24 cellular contexts compared by ENCODE assay signal in the genomic region with DNA sequence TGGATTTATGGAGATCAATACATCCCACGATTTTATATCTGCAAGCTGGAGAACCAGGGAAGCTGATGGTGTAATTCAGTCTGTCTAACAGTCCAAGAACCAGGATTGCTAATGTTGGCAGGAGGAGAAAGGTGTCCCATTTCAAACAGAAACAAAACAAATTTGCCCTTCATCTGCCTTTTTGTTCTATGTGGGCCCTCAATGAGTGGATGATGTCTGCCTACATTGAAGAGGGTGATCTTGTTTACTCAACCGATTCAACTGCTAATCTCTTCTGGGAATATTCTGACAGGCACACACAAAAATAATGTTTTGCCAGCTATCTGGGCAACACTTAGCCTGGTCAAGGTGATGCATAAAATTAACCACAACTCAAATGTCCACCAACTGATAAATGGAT.
"Had no signal": no experiment of that assay in that cellular context is flagged by ENCODE, and none has a peak within 500 bp of the region (broad histone marks: within the 10 kb centered on the region; RNA-seq: fewer than 3 reads in every experiment).

No MANE protein-coding gene starts in this region.

- H3K9me3 ChIP-seq: lower lobe of right lung, ovary, psoas muscle, tibial nerve, uterus had no signal

- H3K9me3 Mint-ChIP-seq: endodermal cell; stimulated activated naive CD8-positive, alpha-beta T cell treated with anti-CD3 and anti-CD28 coated beads, Interleukin-15, Interleukin-2, amounts not matched to agents 100 ng/mL and 50 ng/mL, for 24 hours had no signal

- H3K27me3 ChIP-seq: brain microvascular endothelial cell, dorsolateral prefrontal cortex, hepatocyte, ovary, tibial nerve, uterus had no signal

- H3K27ac ChIP-seq: brain microvascular endothelial cell, dorsolateral prefrontal cortex, epithelial cell of prostate, hepatocyte, lower lobe of right lung, ovary, psoas muscle, skin epidermis, tibial nerve, uterus, WERI-Rb-1 had no signal

- H3K36me3 ChIP-seq: brain microvascular endothelial cell, lower lobe of right lung, ovary, tibial nerve, uterus, WERI-Rb-1 had no signal

- DNase-seq: activated CD4-positive, alpha-beta T cell treated with anti-CD3 and anti-CD28 coated beads for 1 hour; activated CD4-positive, alpha-beta T cell treated with anti-CD3 and anti-CD28 coated beads, Interleukin-2, amount 50 U/mL, for 4 hours; activated effector memory CD4-positive, alpha-beta T cell treated with anti-CD3 and anti-CD28 coated beads, Interleukin-2, amount 50 U/mL, for 16 hours; activated naive CD4-positive, alpha-beta T cell treated with anti-CD3 and anti-CD28 coated beads, Interleukin-2, amount 50 U/mL, for 16 hours; activated T-cell treated with anti-CD3 and anti-CD28 coated beads, Interleukin-2, amount 50 U/mL, for 72 hours; aorta; brain microvascular endothelial cell; central memory CD4-positive, alpha-beta T cell; dorsolateral prefrontal cortex; endodermal cell; foreskin fibroblast; lower lobe of right lung; naive thymus-derived CD8-positive, alpha-beta T cell; ovary; psoas muscle; right cardiac atrium; stimulated activated CD4-positive, alpha-beta T cell treated with anti-CD3 and anti-CD28 coated beads, Interleukin-2, amount 100 ng/mL, for 48 hours; uterus; WERI-Rb-1 had no signal

- H3K4me1 Mint-ChIP-seq: endodermal cell; naive thymus-derived CD8-positive, alpha-beta T cell had no signal

- H3K4me1 ChIP-seq: lower lobe of right lung, psoas muscle, tibial nerve, uterus had no signal

- H3K4me3 ChIP-seq: dorsolateral prefrontal cortex, hepatocyte, lower lobe of right lung, ovary, psoas muscle, skin epidermis, tibial nerve, uterus had no signal

- H3K27ac Mint-ChIP-seq: activated T-cell treated with anti-CD3 and anti-CD28 coated beads, Interleukin-2, amount 50 U/mL, for 72 hours; endodermal cell; naive thymus-derived CD8-positive, alpha-beta T cell; stimulated activated naive CD8-positive, alpha-beta T cell treated with anti-CD3 and anti-CD28 coated beads, Interleukin-15, Interleukin-2, amounts not matched to agents 100 ng/mL and 50 ng/mL, for 24 hours had no signal

- ATAC-seq: activated T-cell treated with anti-CD3 and anti-CD28 coated beads, Interleukin-2, amount 50 U/mL, for 72 hours; lower lobe of right lung; naive thymus-derived CD8-positive, alpha-beta T cell; psoas muscle; right cardiac atrium had no signal

- H3K4me3 Mint-ChIP-seq: activated T-cell treated with anti-CD3 and anti-CD28 coated beads, Interleukin-2, amount 50 U/mL, for 72 hours; endodermal cell; naive thymus-derived CD8-positive, alpha-beta T cell; stimulated activated naive CD8-positive, alpha-beta T cell treated with anti-CD3 and anti-CD28 coated beads, Interleukin-15, Interleukin-2, amounts not matched to agents 100 ng/mL and 50 ng/mL, for 24 hours had no signal
